Comparison of ENCODE assay signal across 10 cellular contexts in the genomic region with DNA sequence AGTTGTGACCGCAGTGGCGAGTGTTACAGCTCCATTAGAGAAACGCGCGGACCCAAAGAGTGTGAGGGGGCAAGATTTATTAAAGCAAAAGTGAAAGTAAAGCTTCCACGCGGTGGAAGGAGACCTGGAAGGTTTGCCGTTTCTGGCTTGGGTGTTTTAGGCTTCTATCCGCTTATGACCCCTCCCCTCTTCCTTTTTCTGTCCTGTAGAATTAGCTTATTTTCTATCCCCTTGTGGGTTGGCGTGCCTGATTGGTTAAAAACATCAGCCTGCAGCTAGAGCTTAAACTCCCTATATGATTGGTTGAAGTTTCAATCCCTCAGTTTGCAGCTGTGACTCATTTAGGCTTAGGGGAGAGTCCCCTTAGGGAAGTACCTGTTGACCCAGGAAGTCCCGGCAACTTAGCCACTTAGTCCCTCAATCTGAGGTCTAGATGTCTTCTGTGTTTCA. TPM values are rescaled to one million over a fixed set of nuclear protein-coding genes. Genes with fewer than 3 reads are reported as not detected.
A peak's percentile ranks its signal among the peaks of the same experiment; 100 is the strongest.
DNase-seq lines count a peak whose midpoint lies in the region; ATAC-seq and TF ChIP-seq lines count a peak whose summit lies in the region.
"Had no signal": no experiment of that assay in that cellular context is flagged by ENCODE, and none has a peak within 500 bp of the region (broad histone marks: within the 10 kb centered on the region; RNA-seq: fewer than 3 reads in every experiment).

No MANE protein-coding gene starts in this region.

- H3K9me3 Mint-ChIP-seq in natural killer cell treated with Interleukin-12 subunit alpha and Interleukin-12 subunit beta and Interleukin-15 and Interleukin-18, amount 100 ng/mL, for 72 hours, result peaks cover 5% of the 10 kb centered on the region
- H3K9me3 Mint-ChIP-seq in natural killer cell, result peaks cover 0 to 4% of the 10 kb centered on the region in 2 donors

- H3K27me3 Mint-ChIP-seq in natural killer cell treated with Interleukin-12 subunit alpha and Interleukin-12 subunit beta and Interleukin-15 and Interleukin-18, amount 100 ng/mL, for 72 hours, result peaks cover 5 to 7% of the 10 kb centered on the region in 2 donors
- H3K27me3 Mint-ChIP-seq in natural killer cell (ENCODE audit: low read depth in 2 of 2), result peaks cover 0 to 3% of the 10 kb centered on the region in 2 donors

- intact Hi-C loops in natural killer cell (cut with micrococcal nuclease) (no loop called here), head of caudate nucleus (cut with DNase I) (no loop called here)

- peaks cover 4 to 13% of the 10 kb centered on the region in 2 donors for H3K4me1 Mint-ChIP-seq in natural killer cell treated with Interleukin-12 subunit alpha and Interleukin-12 subunit beta and Interleukin-15 and Interleukin-18, amount 100 ng/mL, for 72 hours (ENCODE audit: low read depth in 2 of 2)
- peaks cover 0 to 4% of the 10 kb centered on the region in 2 donors for H3K4me1 Mint-ChIP-seq in natural killer cell

- H3K36me3 Mint-ChIP-seq in natural killer cell treated with Interleukin-12 subunit alpha and Interleukin-12 subunit beta and Interleukin-15 and Interleukin-18, amount 100 ng/mL, for 72 hours, result peaks cover 4% of the 10 kb centered on the region
- no peaks in the 10 kb centered on the region for H3K36me3 Mint-ChIP-seq in natural killer cell

- TF ChIP-seq CTCF in natural killer cell (IDR thresholded peaks at IDR 0.05), result no peak

- no peak for DNase-seq in natural killer cell treated with Interleukin-12 subunit alpha and Interleukin-12 subunit beta and Interleukin-15 and Interleukin-18, amount 100 ng/mL, for 72 hours (ENCODE audit: low spot score)
- no peak for DNase-seq in natural killer cell
- DNase-seq in NCI-H2029 (lab: John Stamatoyannopoulos, UW), result peak; percentile 89
- no peak for DNase-seq in anterior cingulate cortex (lab: John Stamatoyannopoulos, UW)
- no peak for DNase-seq in head of caudate nucleus
- no peak for DNase-seq in amniotic stem cell (lab: John Stamatoyannopoulos, UW)
- no peak for DNase-seq in MV-4-11 (lab: John Stamatoyannopoulos, UW)
- DNase-seq: HCEC 1CT, NCI-H510A had no signal

- H3K27ac Mint-ChIP-seq in natural killer cell treated with Interleukin-12 subunit alpha and Interleukin-12 subunit beta and Interleukin-15 and Interleukin-18, amount 100 ng/mL, for 72 hours, result peak overlapping the region in 1 of 2 donors; percentile 16
- H3K27ac Mint-ChIP-seq in natural killer cell, result no peak overlapping the region

- no peak for ATAC-seq in natural killer cell treated with Interleukin-12 subunit alpha and Interleukin-12 subunit beta and Interleukin-15 and Interleukin-18, amount 100 ng/mL, for 72 hours
- ATAC-seq in natural killer cell (no peak), HG02642 (IDR thresholded peaks at IDR 0.05; ENCODE audit: poor library complexity, unreplicated experiment) (peak; percentile 98)

- peak overlapping the region; percentile 12 for H3K4me3 Mint-ChIP-seq in natural killer cell treated with Interleukin-12 subunit alpha and Interleukin-12 subunit beta and Interleukin-15 and Interleukin-18, amount 100 ng/mL, for 72 hours
- H3K4me3 Mint-ChIP-seq in natural killer cell, result no peak overlapping the region

RNA-seq across cellular contexts. Expression of a gene that starts 39.6 kb away (rescaled TPM):
- total RNA-seq in natural killer cell treated with Interleukin-12 subunit alpha and Interleukin-12 subunit beta and Interleukin-15 and Interleukin-18, amount 100 ng/mL, for 72 hours, result 10 to 100 TPM; 22.5 to 35.1 TPM
- 10 to 100 TPM; 52.5 to 60.4 (median 54.7) TPM for total RNA-seq in natural killer cell
